Comparison of ENCODE assay signal across 14 cellular contexts in the genomic region with DNA sequence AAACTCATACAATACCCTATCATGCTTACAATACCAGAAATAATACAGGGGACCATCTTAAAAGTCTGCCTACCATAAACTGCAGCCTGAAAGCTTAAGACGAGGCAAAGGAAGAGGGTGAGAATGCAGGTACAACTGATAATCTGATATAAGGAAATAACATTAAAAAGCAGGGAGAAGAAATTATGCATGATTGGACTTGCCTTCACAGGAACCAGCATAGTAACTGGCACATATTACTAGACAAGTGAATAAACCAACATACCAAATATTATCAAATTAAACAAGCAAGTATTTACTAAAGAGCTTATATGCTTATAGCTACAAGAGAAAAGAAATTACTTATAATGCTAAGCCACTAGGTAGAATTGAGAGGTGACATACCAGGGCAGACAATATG. TPM values are rescaled to one million over a fixed set of nuclear protein-coding genes. Genes with fewer than 3 reads are reported as not detected.
DNase-seq lines count a peak whose midpoint lies in the region; ATAC-seq, FAIRE-seq and TF ChIP-seq lines count a peak whose summit lies in the region.
"Had no signal": no experiment of that assay in that cellular context is flagged by ENCODE, and none has a peak within 500 bp of the region (broad histone marks: within the 10 kb centered on the region; RNA-seq: fewer than 3 reads in every experiment).

No MANE protein-coding gene starts in this region.

- in situ Hi-C loops in IMR-90 (cut with MboI; ENCODE audit: low sequenced_read_pairs) (no loop called here), Panc1 (cut with HindIII; ENCODE audit: low pct_unique_long_range_greater_than_20kb, low sequenced_read_pairs) (no loop called here)

- H2AFZ ChIP-seq in IMR-90 (replicated peaks; ENCODE audit: low read length, poor library complexity) (no peak overlapping the region), keratinocyte (ENCODE audit: control insufficient read depth, low read length) (no peak overlapping the region)

- H3K9me1 ChIP-seq in IMR-90 (ENCODE audit: insufficient read depth, low read length) (no peaks in the 10 kb centered on the region), keratinocyte (ENCODE audit: control insufficient read depth, extremely low read depth, insufficient read depth, low read length) (no peaks in the 10 kb centered on the region)

- H3K9ac ChIP-seq in IMR-90 (ENCODE audit: low read depth, low read length) (no peak overlapping the region), keratinocyte (ENCODE audit: control insufficient read depth, extremely low read depth, insufficient read depth, low read length) (no peak overlapping the region)

- H3K4me3 ChIP-seq in IMR-90 (ENCODE audit: insufficient read depth, low read depth, low read length) (no peak overlapping the region), Panc1 (ENCODE audit: low read depth in 2 of 2, low read length in 2 of 2) (no peak overlapping the region), bronchial epithelial cell (ENCODE audit: low read depth, low read length) (no peak overlapping the region), keratinocyte (ENCODE audit: control insufficient read depth in 2 of 3, extremely low read depth in 1 of 3, insufficient read depth in 2 of 3, low read depth in 1 of 3, low read length in 3 of 3) (peak overlapping the region in 1 of 3 experiments; percentile 20), A673 (ENCODE audit: low read depth, low read length, poor library complexity, severe bottlenecking) (no peak overlapping the region), esophagus muscularis mucosa (no peak overlapping the region)
- H3K4me3 ChIP-seq: A549 had no signal

- no peak overlapping the region for H2BK20ac ChIP-seq in IMR-90 (ENCODE audit: low read depth, low read length)

- H4K8ac ChIP-seq in IMR-90 (ENCODE audit: low read depth in 2 of 2, low read length in 2 of 2) = no peak overlapping the region

- TF ChIP-seq POLR2A in IMR-90 (IDR thresholded peaks at IDR 0.05; ENCODE audit: low read depth, low read length) = no peak
- TF ChIP-seq POLR2A in esophagus muscularis mucosa (IDR thresholded peaks at IDR 0.05; ENCODE audit: low read depth) = no peak

- H3K9me3 ChIP-seq in IMR-90 (ENCODE audit: control insufficient read depth, insufficient read depth, low read length) = no peaks in the 10 kb centered on the region
- no peaks in the 10 kb centered on the region for H3K9me3 ChIP-seq in Panc1 (ENCODE audit: control insufficient read depth, insufficient read depth, low read depth, low read length)
- H3K9me3 ChIP-seq in keratinocyte (ENCODE audit: control insufficient read depth, low read depth, low read length) = no peaks in the 10 kb centered on the region
- no peaks in the 10 kb centered on the region for H3K9me3 ChIP-seq in A673 (ENCODE audit: low read depth, low read length, poor library complexity, severe bottlenecking)
- no peaks in the 10 kb centered on the region for H3K9me3 ChIP-seq in esophagus muscularis mucosa
- H3K9me3 ChIP-seq: A549, Caco-2 had no signal

- no peak overlapping the region for H3K27ac ChIP-seq in IMR-90 (ENCODE audit: insufficient read depth, low read length)
- H3K27ac ChIP-seq in Panc1 (ENCODE audit: low read length) = peak overlapping the region; percentile 69; the same call in 1 of the 2 replicates
- H3K27ac ChIP-seq in keratinocyte (ENCODE audit: control insufficient read depth, insufficient read depth, low read length) = peak overlapping the region; percentile 23
- no peak overlapping the region for H3K27ac ChIP-seq in A673 (ENCODE audit: low read depth, low read length, poor library complexity, severe bottlenecking)
- H3K27ac ChIP-seq in esophagus muscularis mucosa (replicated peaks in 1 of 4) = no peak overlapping the region

- no peak overlapping the region for H4K5ac ChIP-seq in IMR-90 (ENCODE audit: low read depth, low read length)

- TF ChIP-seq CTCF in IMR-90 (conservative IDR thresholded peaks at IDR 0.05; ENCODE audit: low read depth, low read length) = no peak
- TF ChIP-seq CTCF in Panc1 (IDR thresholded peaks at IDR 0.05) = no peak
- no peak for TF ChIP-seq CTCF in bronchial epithelial cell (IDR thresholded peaks at IDR 0.05; ENCODE audit: insufficient read depth, low read length, severe bottlenecking)
- TF ChIP-seq CTCF in keratinocyte (optimal IDR thresholded peaks at IDR 0.05 in 1 of 3, IDR thresholded peaks at IDR 0.05 in 1 of 3, conservative IDR thresholded peaks at IDR 0.05 in 1 of 3; ENCODE audit: extremely low read depth in 1 of 3, insufficient read depth in 2 of 3, low read length in 3 of 3) = no peak
- no peak for TF ChIP-seq CTCF in A673 (conservative IDR thresholded peaks at IDR 0.05; ENCODE audit: low read depth, low read length)
- no peak for TF ChIP-seq CTCF in esophagus muscularis mucosa (IDR thresholded peaks at IDR 0.05)

- TF ChIP-seq RAD21 in IMR-90 (IDR thresholded peaks at IDR 0.05; ENCODE audit: low read length) = no peak

- H3K36me3 ChIP-seq in IMR-90 (ENCODE audit: control insufficient read depth, insufficient read depth, low read length) (peaks cover 11% of the 10 kb centered on the region), Panc1 (ENCODE audit: control insufficient read depth, insufficient read depth, low read length) (peaks cover 2% of the 10 kb centered on the region; the same call in 1 of the 2 replicates), bronchial epithelial cell (ENCODE audit: control insufficient read depth, insufficient read depth, low read length) (no peaks in the 10 kb centered on the region), keratinocyte (ENCODE audit: control insufficient read depth in 2 of 2, extremely low read depth in 1 of 2, insufficient read depth in 2 of 2, low read length in 2 of 2) (no peaks in the 10 kb centered on the region), A673 (ENCODE audit: insufficient read depth, low read length, poor library complexity, severe bottlenecking) (no peaks in the 10 kb centered on the region), esophagus muscularis mucosa (no peaks in the 10 kb centered on the region)

- peaks cover 24 to 37% of the 10 kb centered on the region in 2 experiments for H3K79me1 ChIP-seq in IMR-90 (ENCODE audit: low read depth in 1 of 2, low read length in 2 of 2)

- no peak overlapping the region for H2AK9ac ChIP-seq in IMR-90 (replicated peaks; ENCODE audit: low read depth, low read length, poor library complexity)

- peak overlapping the region; percentile 15 for H2BK5ac ChIP-seq in IMR-90 (ENCODE audit: low read depth, low read length, poor library complexity, severe bottlenecking)

- H3K4ac ChIP-seq in IMR-90 (ENCODE audit: low read depth, low read length) = no peak overlapping the region

- no peak for DNase-seq in IMR-90
- no peak for DNase-seq in Panc1 (ENCODE audit: low read depth, low spot score)
- DNase-seq in bronchial epithelial cell (ENCODE audit: low read depth) = peak; percentile 80
- DNase-seq in keratinocyte (ENCODE audit: low read depth, low spot score) = no peak
- DNase-seq in A673 (ENCODE audit: low spot score) = no peak
- DNase-seq in esophagus muscularis mucosa (ENCODE audit: extremely low spot score) = no peak
- DNase-seq: Caco-2; CD8-positive, alpha-beta T cell; DND-41; GDM1; HCEC 1CT had no signal

- no peak overlapping the region for H2AK5ac ChIP-seq in IMR-90 (ENCODE audit: low read depth, low read length)

- FAIRE-seq in bronchial epithelial cell (lab: Jason Lieb, UNC) (no peak), keratinocyte (lab: Jason Lieb, UNC) (no peak)
- FAIRE-seq: GM12892 had no signal

- dilution Hi-C loops in IMR-90 (cut with HindIII; ENCODE audit: low sequenced_read_pairs, unreplicated experiment) (no loop called here), keratinocyte (cut with MboI; ENCODE audit: extremely low pct_ligation_motif_present, low sequenced_read_pairs) (no loop called here)

- CTCF ChIA-PET in IMR-90 (lab: Yijun Ruan, JAX) (no interaction called here), Panc1 (lab: Charles Lee) (no interaction called here), A673 (lab: Charles Lee) (no interaction called here)

- no peak overlapping the region for H2BK120ac ChIP-seq in IMR-90 (ENCODE audit: low read depth, low read length)

- H3K4me1 ChIP-seq in IMR-90 (ENCODE audit: control insufficient read depth, insufficient read depth, low read length) (peaks cover 12% of the 10 kb centered on the region), Panc1 (ENCODE audit: control insufficient read depth, insufficient read depth, low read length) (peaks cover 59% of the 10 kb centered on the region), keratinocyte (ENCODE audit: control insufficient read depth, extremely low read depth, insufficient read depth, low read length) (peaks cover 61% of the 10 kb centered on the region), A673 (ENCODE audit: insufficient read depth, low read length, poor library complexity, severe bottlenecking) (peaks cover 5% of the 10 kb centered on the region), esophagus muscularis mucosa (peaks cover 0 to 31% (median 27%) of the 10 kb centered on the region in 4 donors)
- H3K4me1 ChIP-seq: Caco-2 had no signal

- H3K4me2 ChIP-seq in IMR-90 (ENCODE audit: low read depth, low read length) (no peak overlapping the region), keratinocyte (ENCODE audit: control insufficient read depth, extremely low read depth, insufficient read depth, low read depth, low read length) (peak overlapping the region; percentile 72)
- H3K4me2 ChIP-seq: A549 had no signal

- peaks cover 57% of the 10 kb centered on the region for H3K79me2 ChIP-seq in keratinocyte (ENCODE audit: control insufficient read depth, insufficient read depth, low read length)

- H2BK15ac ChIP-seq in IMR-90 (ENCODE audit: low read depth, low read length) = no peak overlapping the region

- POLR2A ChIA-PET in IMR-90 (lab: Charles Lee; ENCODE audit: unreplicated experiment) (no interaction called here), Panc1 (lab: Charles Lee) (interaction anchor here (0.5 kb wide), 1 partner anchor 18 kb away, joined by 5 read pairs; no protein-coding TSS in a partner anchor), A673 (lab: Charles Lee; ENCODE audit: low non-redundant PET) (no interaction called here)

- BruUV-seq in IMR-90 (replicated peaks; lab: Mats Ljungman, UMichigan) (no TSS peak), Panc1 (replicated peaks; lab: Mats Ljungman, UMichigan) (no TSS peak), A673 (replicated peaks; lab: Mats Ljungman, UMichigan) (no TSS peak)

- no peak for ATAC-seq in IMR-90 (ENCODE audit: low read depth)
- ATAC-seq in Panc1 = no peak
- ATAC-seq in GM21367 (IDR thresholded peaks at IDR 0.05; ENCODE audit: unreplicated experiment) = no peak
- ATAC-seq: CD8-positive, alpha-beta T cell had no signal

- no peak for TF ChIP-seq EP300 in esophagus muscularis mucosa (IDR thresholded peaks at IDR 0.05)

- intact Hi-C loops in IMR-90 (cut with micrococcal nuclease) = no loop called here
- intact Hi-C loops in Panc1 (cut with micrococcal nuclease; ENCODE audit: unreplicated experiment) = no loop called here
- intact Hi-C loops in A673 (cut with micrococcal nuclease; ENCODE audit: unreplicated experiment) = no loop called here
- intact Hi-C loops in esophagus muscularis mucosa (cut with DNase I) = no loop called here

- no peaks in the 10 kb centered on the region for H3K27me3 ChIP-seq in IMR-90 (ENCODE audit: control insufficient read depth, insufficient read depth, low read length)
- H3K27me3 ChIP-seq in Panc1 (ENCODE audit: control insufficient read depth, insufficient read depth, low read length) = no peaks in the 10 kb centered on the region
- no peaks in the 10 kb centered on the region for H3K27me3 ChIP-seq in bronchial epithelial cell (ENCODE audit: control insufficient read depth, insufficient read depth, low read length)
- H3K27me3 ChIP-seq in keratinocyte (ENCODE audit: control insufficient read depth, extremely low read depth, insufficient read depth, low read length) = no peaks in the 10 kb centered on the region
- H3K27me3 ChIP-seq in A673 (replicated peaks; ENCODE audit: insufficient read depth, low read depth, low read length, poor library complexity) = no peaks in the 10 kb centered on the region
- no peaks in the 10 kb centered on the region for H3K27me3 ChIP-seq in esophagus muscularis mucosa

- no peak overlapping the region for H3K18ac ChIP-seq in IMR-90 (ENCODE audit: low read depth, low read length)

- peaks cover 4% of the 10 kb centered on the region; the same call in 1 of the 2 replicates for H4K20me1 ChIP-seq in IMR-90 (ENCODE audit: insufficient read depth, low read length)
- H4K20me1 ChIP-seq in keratinocyte (ENCODE audit: control insufficient read depth, extremely low read depth, insufficient read depth, low read length) = no peaks in the 10 kb centered on the region

- no peak overlapping the region for H4K91ac ChIP-seq in IMR-90 (ENCODE audit: insufficient read depth, low read depth, low read length)

- H3K14ac ChIP-seq in IMR-90 (replicated peaks; ENCODE audit: low read depth, low read length) = no peak overlapping the region

- WGBS in IMR-90 (ENCODE audit: extremely low coverage in 2 of 2, insufficient read length in 1 of 2), 2 experiments = no CpG with 5 or more reads among the region's 1 CpG
- 97% methylated on average over 1 of the region's 1 CpG for WGBS in esophagus muscularis mucosa

- no peak overlapping the region for H3K56ac ChIP-seq in IMR-90 (ENCODE audit: extremely low read depth, insufficient read depth, low read length)

- no peak overlapping the region; the same call in 1 of the 2 replicates for H3K23ac ChIP-seq in IMR-90 (ENCODE audit: low read depth, low read length)

RNA-seq across cellular contexts. Expression of gene ANKRD28, which starts 18.7 kb away (rescaled TPM):
- 211 and 223 TPM in 2 replicates for total RNA-seq in IMR-90 (2012; rRNA removed)
- polyA plus RNA-seq in IMR-90 (2012; rRNA removed) = 39.2 and 52.6 TPM in 2 replicates
- 14.2 and 22.7 TPM in 2 replicates for polyA plus RNA-seq in IMR-90 (2012; cell fraction: cytosol; rRNA removed)
- polyA plus RNA-seq in IMR-90 (2012; cell fraction: nucleus; rRNA removed; ENCODE audit: low replicate concordance) = 23.2 and 164 TPM in 2 replicates
- 89.3 TPM for total RNA-seq in Panc1 (2021; ENCODE audit: unreplicated experiment)
- polyA plus RNA-seq in Panc1 (2012; ENCODE audit: insufficient read length) = 35.0 TPM
- total RNA-seq in bronchial epithelial cell = 55.9 and 60.6 TPM in 2 replicates
- polyA plus RNA-seq in keratinocyte = 16.4 to 32.7 TPM (median 22.0 TPM) in 3 replicates
- 20.7 TPM for polyA plus RNA-seq in keratinocyte (2011; ENCODE audit: low read depth)
- 11.3 and 20.7 TPM in 2 replicates for polyA plus RNA-seq in keratinocyte (2011; cell fraction: cytosol; rRNA removed)
- 27.6 and 33.4 TPM in 2 replicates for polyA plus RNA-seq in keratinocyte (2011; cell fraction: nucleus; rRNA removed)
- 11.8 and 20.4 TPM in 2 replicates for polyA plus RNA-seq in keratinocyte (2012; ENCODE audit: low replicate concordance)
- polyA minus RNA-seq in keratinocyte = 25.9 to 81.2 TPM (median 30.5 TPM) in 3 replicates
- 24.9 TPM for polyA minus RNA-seq in keratinocyte (2011; cell fraction: cytosol; rRNA and poly(A)+ RNA removed)
- 30.4 and 65.2 TPM in 2 replicates for polyA minus RNA-seq in keratinocyte (2011; cell fraction: nucleus; rRNA and poly(A)+ RNA removed)
- 29.9 and 36.9 TPM in 2 replicates for total RNA-seq in A673 (2021)
- 10 to 100 TPM; 21.2 to 34.8 (median 26.9) TPM for total RNA-seq in esophagus muscularis mucosa

Comparison
In these comparisons a context has a peak if more than half of its experiments do, and no peak if none do; other contexts are left out.
1. H3K27ac ChIP-seq: peak in Panc1 (single experiment) and keratinocyte (single experiment); none in IMR-90 (single experiment), A673 (single experiment) and esophagus muscularis mucosa (0 of 4).